In the genomic region with DNA sequence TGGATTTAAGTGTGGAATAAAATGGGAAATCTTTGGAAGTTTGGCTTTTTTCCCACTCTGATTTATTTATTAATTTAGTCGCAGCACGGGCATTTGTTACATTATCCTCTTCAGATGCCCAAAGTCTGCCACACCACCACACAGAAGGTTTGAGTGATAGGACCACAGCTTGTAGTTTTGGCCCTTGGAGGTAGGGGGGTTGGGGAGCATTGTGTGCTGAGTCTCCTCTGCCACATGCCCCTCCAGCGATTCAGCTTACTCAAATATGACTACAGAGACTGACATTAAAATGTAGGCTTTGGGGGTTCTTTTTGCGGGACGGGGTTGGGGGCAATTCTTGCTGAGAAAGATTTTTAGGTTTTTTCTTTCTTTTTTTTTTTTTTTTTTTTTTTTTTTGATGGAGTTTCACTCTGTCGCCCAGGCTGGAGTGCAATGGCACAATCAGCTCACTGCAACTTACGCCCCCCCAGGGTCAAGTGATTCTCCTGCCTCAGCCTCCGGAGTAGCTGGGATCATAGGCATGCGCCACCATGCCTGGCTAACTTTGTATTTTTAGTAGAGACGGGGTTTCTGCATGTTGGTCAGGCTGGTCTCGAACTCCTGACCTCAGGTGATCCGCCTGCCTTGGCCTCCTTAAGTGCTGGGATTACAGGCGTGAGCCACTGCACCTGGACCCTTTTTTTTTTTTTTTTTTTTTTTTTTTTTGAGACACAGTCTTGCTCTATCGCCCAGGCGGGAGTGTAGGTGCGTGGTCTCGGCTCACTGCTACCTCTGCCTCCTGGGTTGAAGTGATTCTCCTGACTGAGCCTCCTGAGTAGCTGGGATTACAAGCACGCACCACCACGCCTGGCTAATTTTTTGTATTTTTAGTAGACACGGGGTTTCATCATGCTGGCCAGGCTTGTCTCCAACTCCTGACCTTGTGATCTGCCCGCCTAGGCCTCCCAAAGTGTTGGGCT, we compare ENCODE assay signal across 8 cellular contexts. TPM values are rescaled to one million over a fixed set of nuclear protein-coding genes. Genes with fewer than 3 reads are reported as not detected.
DNase-seq lines count a peak whose midpoint lies in the region; ATAC-seq, FAIRE-seq and TF ChIP-seq lines count a peak whose summit lies in the region.
"Not testable (repeated sequence)": the region's sequence is repeated elsewhere in the genome, so short reads cannot be mapped to it uniquely, and the experiment has no call there.

No MANE protein-coding gene starts in this region.

- H2AK9ac ChIP-seq in IMR-90 (replicated peaks; ENCODE audit: low read depth, low read length, poor library complexity), result not testable (repeated sequence)

- H4K91ac ChIP-seq in IMR-90 (ENCODE audit: insufficient read depth, low read depth, low read length), result peak overlapping the region; percentile 1; the same call in 1 of the 2 replicates

- peak overlapping the region; percentile 85 for H3K4me2 ChIP-seq in IMR-90 (ENCODE audit: low read depth, low read length)
- peak overlapping the region; percentile 48 for H3K4me2 ChIP-seq in GM12878 (ENCODE audit: control insufficient read depth, insufficient read depth)

- H3K27me3 ChIP-seq in GM06990 (replicated peaks; ENCODE audit: control insufficient read depth, insufficient read depth, low read length); IMR-90 (ENCODE audit: control insufficient read depth, insufficient read depth, low read length); GM12878 (replicated peaks in 1 of 2; ENCODE audit: control insufficient read depth in 2 of 2, insufficient read depth in 2 of 2, low read length in 1 of 2); spleen (replicated peaks in 1 of 7): not testable (repeated sequence)

- H3K36me3 Mint-ChIP-seq in memory B cell, result not testable (repeated sequence)

- H2BK15ac ChIP-seq in IMR-90 (ENCODE audit: low read depth, low read length), result not testable (repeated sequence)

- peaks cover 19% of the 10 kb centered on the region for H3K9me1 ChIP-seq in IMR-90 (ENCODE audit: insufficient read depth, low read length)

- H4K5ac ChIP-seq in IMR-90 (ENCODE audit: low read depth, low read length), result peak overlapping the region; percentile 4; the same call in 1 of the 2 replicates

- not testable (repeated sequence) for H2AFZ ChIP-seq in IMR-90 (replicated peaks; ENCODE audit: low read length, poor library complexity); GM12878 (ENCODE audit: control insufficient read depth, low read depth, low read length)

- SMC1A ChIA-PET in GM12878 (lab: Charles Lee; ENCODE audit: uncharacterized antibody, unreplicated experiment), result interaction anchor here (0.8 to 2.7 kb wide), 7 partner anchors 10 to 75 kb away, joined by 3 to 10 read pairs (median 4); no protein-coding TSS in a partner anchor

- TF ChIP-seq POLR2A in IMR-90 (IDR thresholded peaks at IDR 0.05; ENCODE audit: low read depth, low read length); GM12878 (IDR thresholded peaks at IDR 0.05; ENCODE audit: low read depth, low read length); spleen (IDR thresholded peaks at IDR 0.05): not testable (repeated sequence)

- not testable (repeated sequence) for H3K9me3 ChIP-seq in IMR-90 (ENCODE audit: control insufficient read depth, insufficient read depth, low read length); GM12878 (replicated peaks; ENCODE audit: control insufficient read depth, insufficient read depth, low read length); spleen

- H3K36me3 ChIP-seq in GM06990 (ENCODE audit: control insufficient read depth, insufficient read depth, low read length); GM12878 (ENCODE audit: control insufficient read depth in 2 of 2, insufficient read depth in 2 of 2, low read length in 1 of 2): not testable (repeated sequence)
- H3K36me3 ChIP-seq in IMR-90 (ENCODE audit: control insufficient read depth, insufficient read depth, low read length), result peaks cover 16% of the 10 kb centered on the region
- H3K36me3 ChIP-seq in spleen, result peaks cover 0 to 26% (median 10%) of the 10 kb centered on the region in 6 donors

- H3K14ac ChIP-seq in IMR-90 (replicated peaks; ENCODE audit: low read depth, low read length), result not testable (repeated sequence)

- BruUV-seq in IMR-90 (replicated peaks; lab: Mats Ljungman, UMichigan), result not testable (repeated sequence)
- BruUV-seq in GM12878 (replicated peaks; lab: Mats Ljungman, UMichigan), result TSS peak; percentile 43

- H3K4me3 Mint-ChIP-seq in memory B cell, result peak overlapping the region; percentile 93

- not testable (repeated sequence) for TF ChIP-seq RAD21 in IMR-90 (IDR thresholded peaks at IDR 0.05; ENCODE audit: low read length); GM12878 (IDR thresholded peaks at IDR 0.05; ENCODE audit: insufficient read depth, low read depth, low read length)

- H3K27ac ChIP-seq in IMR-90 (ENCODE audit: insufficient read depth, low read length), result peak overlapping the region; percentile 52; the same call in 1 of the 2 replicates
- peak overlapping the region; percentile 98 for H3K27ac ChIP-seq in RWPE1
- peak overlapping the region; percentile 91 for H3K27ac ChIP-seq in GM12878 (ENCODE audit: control insufficient read depth, insufficient read depth)
- peak overlapping the region in 6 of 8 donors; percentile 99 to 100 (median 100) for H3K27ac ChIP-seq in spleen

- FAIRE-seq in GM12878 (lab: Jason Lieb, UNC), result not testable (repeated sequence)

- not testable (repeated sequence) for TF ChIP-seq EP300 in GM12878 (IDR thresholded peaks at IDR 0.05; ENCODE audit: borderline replicate concordance in 1 of 2, control insufficient read depth in 1 of 2, low read depth in 2 of 2, low read length in 2 of 2)

- H3K18ac ChIP-seq in IMR-90 (ENCODE audit: low read depth, low read length), result peak overlapping the region; percentile 19; the same call in 1 of the 2 replicates

- intact Hi-C loops in IMR-90 (cut with micrococcal nuclease), result loop anchor here (5.0 to 10.0 kb wide), 3 partner anchors 35 to 77 kb away; no protein-coding TSS in a partner anchor
- intact Hi-C loops in GM12878 (cut with micrococcal nuclease; ENCODE audit: unreplicated experiment), result loop anchor here (10.0 kb wide), 2 partner anchors 207 to 377 kb away; a partner anchor contains a TSS
- intact Hi-C loops in spleen (cut with DNase I; ENCODE audit: low total_unique reads), result not testable (repeated sequence)

- H3K4me3 ChIP-seq in GM06990 (replicated peaks; ENCODE audit: low read depth, low read length) (peak overlapping the region; percentile 79), GM12878 (peak overlapping the region; percentile 57), spleen (peak overlapping the region in 1 of 8 donors; percentile 100)
- H3K4me3 ChIP-seq in IMR-90 (ENCODE audit: insufficient read depth, low read depth, low read length); fibroblast of the aortic adventitia (ENCODE audit: low read depth, low read length): not testable (repeated sequence)

- peaks cover 39% of the 10 kb centered on the region for H3K4me1 Mint-ChIP-seq in memory B cell

- WGBS in IMR-90 (ENCODE audit: extremely low coverage in 2 of 2, insufficient read length in 1 of 2), 2 experiments, result 90% methylated on average over 2 of the region's 21 CpGs; no CpG with 5 or more reads in 1 of the 2 experiments
- WGBS in GM12878 (ENCODE audit: insufficient coverage, insufficient replicate concordance, low lambda C conversion rate, missing lambda C conversion rate), result 3% methylated on average over 16 of the region's 21 CpGs
- 62 to 77% (median 68%) methylated on average over 21 of the region's 21 CpGs for WGBS in spleen, 5 donors

- H3K79me2 ChIP-seq in GM12878 (ENCODE audit: control insufficient read depth, insufficient read depth, low read length), result peaks cover 93% of the 10 kb centered on the region

- peaks cover 0 to 50% of the 10 kb centered on the region in 2 experiments; a peak in 2 of 4 replicates for H3K79me1 ChIP-seq in IMR-90 (ENCODE audit: low read depth in 1 of 2, low read length in 2 of 2)

- not testable (repeated sequence) for TF ChIP-seq CTCF in GM06990 (IDR thresholded peaks at IDR 0.05; ENCODE audit: insufficient read depth, low read length, poor library complexity, severe bottlenecking); IMR-90 (conservative IDR thresholded peaks at IDR 0.05; ENCODE audit: low read depth, low read length); RWPE1 (conservative IDR thresholded peaks at IDR 0.05; ENCODE audit: low read depth); fibroblast of the aortic adventitia (IDR thresholded peaks at IDR 0.05; ENCODE audit: insufficient read depth, low read length); spleen (IDR thresholded peaks at IDR 0.05 in 8 of 11, conservative IDR thresholded peaks at IDR 0.05 in 3 of 11)
- peak in 1 of 3 experiments; percentile 33; a peak in 1 of 6 replicates for TF ChIP-seq CTCF in GM12878 (IDR thresholded peaks at IDR 0.05 in 2 of 3, conservative IDR thresholded peaks at IDR 0.05 in 1 of 3; ENCODE audit: control insufficient read depth in 2 of 3, extremely low read depth in 1 of 3, insufficient read depth in 1 of 3, low read depth in 3 of 3, low read length in 3 of 3)

- not testable (repeated sequence) for H3K4ac ChIP-seq in IMR-90 (ENCODE audit: low read depth, low read length)

- peak overlapping the region; percentile 54 for H2AK5ac ChIP-seq in IMR-90 (ENCODE audit: low read depth, low read length)

- not testable (repeated sequence) for ATAC-seq in IMR-90 (ENCODE audit: low read depth); memory B cell (ENCODE audit: low read depth)
- peak; percentile 26 for ATAC-seq in GM12878

- H2BK5ac ChIP-seq in IMR-90 (ENCODE audit: low read depth, low read length, poor library complexity, severe bottlenecking), result peak overlapping the region; percentile 88

- H2BK20ac ChIP-seq in IMR-90 (ENCODE audit: low read depth, low read length), result not testable (repeated sequence)

- H3K9ac ChIP-seq in IMR-90 (ENCODE audit: low read depth, low read length), result not testable (repeated sequence)
- peak overlapping the region; percentile 47 for H3K9ac ChIP-seq in GM12878 (ENCODE audit: control insufficient read depth, insufficient read depth, low read length)

- DNase-seq in ACHN (peak; percentile 46), RWPE1 (ENCODE audit: low spot score) (peak; percentile 18), fibroblast of the aortic adventitia (ENCODE audit: low read depth) (peak; percentile 11), spleen (peak; percentile 59)
- not testable (repeated sequence) for DNase-seq in GM06990 (ENCODE audit: extremely low read depth, insufficient read length); IMR-90; GM12878 (ENCODE audit: low read depth, low spot score); memory B cell (ENCODE audit: low spot score in 2 of 2)

- H3K56ac ChIP-seq in IMR-90 (ENCODE audit: extremely low read depth, insufficient read depth, low read length), result not testable (repeated sequence)

- H3K27ac Mint-ChIP-seq in memory B cell, result peak overlapping the region; percentile 95

- H4K8ac ChIP-seq in IMR-90 (ENCODE audit: low read depth in 2 of 2, low read length in 2 of 2), result peak overlapping the region in 1 of 2 experiments; percentile 54; a peak in 1 of 4 replicates

- RAD21 ChIA-PET in GM12878 (lab: Charles Lee; ENCODE audit: unreplicated experiment), result interaction anchor here (0.6 to 1.7 kb wide), 7 partner anchors 11 to 179 kb away, joined by 3 to 7 read pairs (median 4); no protein-coding TSS in a partner anchor

- H3K23ac ChIP-seq in IMR-90 (ENCODE audit: low read depth, low read length), result peak overlapping the region; percentile 68; the same call in 1 of the 2 replicates

- CTCF ChIA-PET in IMR-90 (lab: Yijun Ruan, JAX) (interaction anchor here (1.0 kb wide), 1 partner anchor 13 kb away, joined by 3 read pairs; no protein-coding TSS in a partner anchor), GM12878 (lab: Yijun Ruan, JAX) (interaction anchor here (1.4 to 1.7 kb wide), 3 partner anchors 12 to 75 kb away, joined by 4 to 5 read pairs (median 4); no protein-coding TSS in a partner anchor)
- CTCF ChIA-PET in RWPE1 (lab: Yijun Ruan, JAX), result not testable (repeated sequence)

- POLR2A ChIA-PET in IMR-90 (lab: Charles Lee; ENCODE audit: unreplicated experiment) (interaction anchor here (0.6 kb wide), 1 partner anchor 21 kb away, joined by 3 read pairs; no protein-coding TSS in a partner anchor), GM12878 (lab: Charles Lee) (interaction anchor here (0.7 to 2.8 kb wide), 16 partner anchors 9 to 1239 kb away, joined by 3 to 13 read pairs (median 5); no protein-coding TSS in a partner anchor)
- POLR2A ChIA-PET in RWPE1 (lab: Yijun Ruan, JAX; ENCODE audit: low non-redundant PET), result not testable (repeated sequence)

- not testable (repeated sequence) for H3K27me3 Mint-ChIP-seq in memory B cell

- H4K20me1 ChIP-seq in IMR-90 (ENCODE audit: insufficient read depth, low read length), result peaks cover 80% of the 10 kb centered on the region
- H4K20me1 ChIP-seq in GM12878 (ENCODE audit: control insufficient read depth, insufficient read depth), result not testable (repeated sequence)

- H2BK120ac ChIP-seq in IMR-90 (ENCODE audit: low read depth, low read length), result not testable (repeated sequence)

- H3K4me1 ChIP-seq in IMR-90 (ENCODE audit: control insufficient read depth, insufficient read depth, low read length) (peaks cover 18% of the 10 kb centered on the region), GM12878 (ENCODE audit: control insufficient read depth, insufficient read depth, low read length) (peaks cover 22% of the 10 kb centered on the region), spleen (peaks cover 36 to 88% (median 84%) of the 10 kb centered on the region in 6 donors)

- in situ Hi-C loops in ACHN (cut with HindIII; ENCODE audit: low pct_ligation_motif_present, low pct_unique_long_range_greater_than_20kb, low sequenced_read_pairs); GM12878 (cut with MboI): not testable (repeated sequence)
- in situ Hi-C loops in IMR-90 (cut with MboI; ENCODE audit: low sequenced_read_pairs), result loop anchor here (10.0 kb wide), 1 partner anchor 77 kb away; no protein-coding TSS in a partner anchor

- dilution Hi-C loops in IMR-90 (cut with HindIII; ENCODE audit: low sequenced_read_pairs, unreplicated experiment), result not testable (repeated sequence)

- H3K9me3 Mint-ChIP-seq in memory B cell, result not testable (repeated sequence)

RNA-seq across cellular contexts. Expression of a gene that starts 4.6 kb away (rescaled TPM):
- total RNA-seq in IMR-90 (2012; rRNA removed) (46.4 and 66.7 TPM in 2 replicates), GM12878 (2014; rRNA removed) (86.8 and 91.0 TPM in 2 replicates), GM12878 (2014; rRNA removed; fragmentation: Illumina TruSeq; extraction: Trizol) (92.6 and 94.3 TPM in 2 replicates), GM12878 (2021) (161 and 172 TPM in 2 replicates), fibroblast of the aortic adventitia (ENCODE audit: low replicate concordance) (109 and 156 TPM in 2 replicates), spleen (100 to 1,000 TPM; 162 to 257 (median 203) TPM)
- polyA plus RNA-seq in IMR-90 (2012; rRNA removed) (78.3 and 88.8 TPM in 2 replicates), GM12878 (2011; rRNA removed) (99.5 and 103 TPM in 2 replicates), GM12878 (2014; fragmentation: Illumina TruSeq; extraction: Trizol) (114 and 142 TPM in 2 replicates), GM12878 (2014; fragmentation: Nextera tagmentation; extraction: Ambion mirVana) (1 to 10 TPM; 6.7 to 8.8 TPM), GM12878 (2014; rRNA removed) (80.9 and 115 TPM in 2 replicates), GM12878 (2016; fragmentation: Nextera tagmentation; extraction: Ambion mirVana) (100 to 1,000 TPM; 144 to 156 TPM), spleen (10 to 100 TPM; 13.5 to 30.8 (median 16.3) TPM)
- 18.4 and 23.4 TPM in 2 replicates for polyA plus RNA-seq in IMR-90 (2012; cell fraction: cytosol; rRNA removed)
- 131 and 548 TPM in 2 replicates for polyA plus RNA-seq in IMR-90 (2012; cell fraction: nucleus; rRNA removed; ENCODE audit: low replicate concordance)
- 954 and 1,033 TPM in 2 replicates for total RNA-seq in GM12878 (2013; cell fraction: nucleolus; rRNA removed)
- polyA plus RNA-seq in GM12878 (2011; ENCODE audit: low read depth), result 56.9 TPM
- 51.8 and 65.7 TPM in 2 replicates for polyA plus RNA-seq in GM12878 (2011; cell fraction: cytosol; rRNA removed)
- 216 and 249 TPM in 2 replicates for polyA plus RNA-seq in GM12878 (2011; cell fraction: nucleus; rRNA removed)
- 70.6 and 91.5 TPM in 2 replicates for polyA plus RNA-seq in GM12878 (2012)
- 54.3 and 73.6 TPM in 2 replicates for polyA minus RNA-seq in GM12878 (2011; rRNA and poly(A)+ RNA removed)
- 43.3 and 62.4 TPM in 2 replicates for polyA minus RNA-seq in GM12878 (2011; cell fraction: cytosol; rRNA and poly(A)+ RNA removed)
- 91.3 and 179 TPM in 2 replicates for polyA minus RNA-seq in GM12878 (2011; cell fraction: nucleus; rRNA and poly(A)+ RNA removed)
